In the genomic region with DNA sequence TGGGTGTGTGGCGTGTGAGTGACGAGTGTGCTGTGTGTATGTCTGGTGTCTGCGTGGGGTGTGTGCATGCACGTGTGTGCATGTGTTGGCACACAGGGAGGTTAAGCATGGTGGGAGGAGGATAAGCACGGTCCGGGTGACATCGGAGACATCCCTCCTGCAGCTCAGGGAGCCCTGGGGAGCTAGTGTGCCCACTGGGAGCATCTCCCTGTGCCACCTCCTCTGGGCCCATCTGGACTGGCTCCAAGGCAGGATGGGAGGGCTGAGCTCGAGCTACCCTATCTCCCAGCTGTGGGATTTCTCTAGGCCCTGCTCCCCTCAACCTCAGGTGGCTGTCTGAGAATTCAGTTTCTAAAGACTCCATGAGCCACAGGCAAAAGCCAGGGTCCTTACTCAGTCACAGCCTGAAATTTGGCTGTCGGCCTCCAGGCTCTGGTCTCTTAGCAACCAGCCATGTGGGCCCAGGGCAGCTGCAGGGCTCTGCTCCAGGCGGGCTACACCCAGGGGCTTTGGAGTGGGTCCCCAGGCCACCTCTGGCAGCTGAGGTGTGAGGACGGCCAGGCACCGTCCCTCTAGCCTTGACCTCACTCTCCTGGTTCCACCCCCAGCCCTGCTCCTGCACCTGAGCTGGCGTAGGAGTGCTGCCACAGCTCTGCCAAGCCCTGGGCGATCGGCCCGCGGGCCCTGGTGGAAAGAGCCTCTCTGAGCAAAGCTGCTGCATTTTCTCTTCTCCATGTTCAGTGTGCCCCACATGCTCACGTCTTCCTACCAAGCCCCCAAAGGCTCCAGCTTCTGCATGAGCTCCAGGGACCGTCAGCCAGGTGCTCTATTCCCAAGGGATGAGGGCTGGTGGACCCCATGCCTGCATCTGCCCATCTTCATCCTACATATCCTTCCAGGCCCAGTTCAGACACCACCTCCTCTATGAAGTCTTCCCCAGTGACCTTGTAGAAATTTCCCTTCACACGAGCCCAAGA, we compare ENCODE assay signal across 20 cellular contexts. TPM values are rescaled to one million over a fixed set of nuclear protein-coding genes. Genes with fewer than 3 reads are reported as not detected.
DNase-seq lines count a peak whose midpoint lies in the region; ATAC-seq and TF ChIP-seq lines count a peak whose summit lies in the region.
"Had no signal": no experiment of that assay in that cellular context is flagged by ENCODE, and none has a peak within 500 bp of the region (broad histone marks: within the 10 kb centered on the region; RNA-seq: fewer than 3 reads in every experiment).

No MANE protein-coding gene starts in this region.

- H4K20me1 ChIP-seq in osteoblast (ENCODE audit: insufficient read depth, low read length) = no peaks in the 10 kb centered on the region

- H3K27me3 ChIP-seq in osteoblast (ENCODE audit: insufficient read depth, low read length) = peaks cover 5% of the 10 kb centered on the region
- H3K27me3 ChIP-seq: tibial nerve had no signal

- no peak overlapping the region for H3K4me3 ChIP-seq in osteoblast (ENCODE audit: insufficient read depth, low read length)
- H3K4me3 ChIP-seq: tibial nerve had no signal

- TF ChIP-seq CTCF in osteoblast (IDR thresholded peaks at IDR 0.05; ENCODE audit: extremely low read depth, low read depth, low read length) = no peak

- no peaks in the 10 kb centered on the region for H3K4me1 ChIP-seq in osteoblast (ENCODE audit: insufficient read depth, low read length)
- H3K4me1 ChIP-seq: tibial nerve had no signal

- H3K9me3 ChIP-seq in osteoblast (ENCODE audit: low read depth, low read length) = no peaks in the 10 kb centered on the region

- no peaks in the 10 kb centered on the region for H3K36me3 ChIP-seq in osteoblast (ENCODE audit: insufficient read depth, low read length)
- H3K36me3 ChIP-seq: tibial nerve had no signal

- H3K4me2 ChIP-seq in osteoblast (ENCODE audit: insufficient read depth, low read length) = no peak overlapping the region

- DNase-seq in DMS79 treated with DMSO at 0.1 percent for 48 hours (lab: John Stamatoyannopoulos, UW) (peak; percentile 13), DMS79 (lab: John Stamatoyannopoulos, UW) (no peak), D341Med (ENCODE audit: low spot score) (peak; percentile 15), astrocyte of the hippocampus (ENCODE audit: low read depth, low spot score) (peak; percentile 16), osteoblast (ENCODE audit: insufficient read length, low spot score, missing footprints) (peak; percentile 68), CD1c-positive myeloid dendritic cell (ENCODE audit: extremely low spot score) (no peak)
- no peak for DNase-seq in activated CD4-positive, CD25-positive, alpha-beta regulatory T cell (lab: John Stamatoyannopoulos, UW)
- DNase-seq: activated CD4-positive, alpha-beta T cell treated with anti-CD3 and anti-CD28 coated beads for 48 hours; activated T-cell treated with anti-CD3 and anti-CD28 coated beads, Interleukin-2, amount 50 U/mL, for 24 hours; left cardiac atrium; natural killer cell; NCI-H1417; OCI-M1; Right ventricle myocardium superior; stimulated activated naive CD4-positive, alpha-beta T cell; SW 1271 had no signal

- no peak overlapping the region for H3K27ac ChIP-seq in osteoblast (ENCODE audit: low read depth, low read length)
- H3K27ac ChIP-seq: 22Rv1, tibial nerve had no signal

- ATAC-seq in HG03139 (IDR thresholded peaks at IDR 0.05; ENCODE audit: unreplicated experiment) = no peak
- ATAC-seq: HepG2, left cardiac atrium, natural killer cell had no signal

- H3K79me2 ChIP-seq in osteoblast (ENCODE audit: insufficient read depth, low read length) = no peaks in the 10 kb centered on the region

- H2AFZ ChIP-seq in osteoblast (ENCODE audit: low read length) = no peak overlapping the region

RNA-seq across cellular contexts. Expression of a gene that starts 39.7 kb away (rescaled TPM):
- total RNA-seq in osteoblast = 26.5 and 30.4 TPM in 2 replicates
- total RNA-seq: HepG2 had no signal

Comparison
In these comparisons a context has a peak if more than half of its experiments do, and no peak if none do; other contexts are left out.
1. DNase-seq: peak in DMS79 treated with DMSO at 0.1 percent for 48 hours (single experiment), D341Med (single experiment), astrocyte of the hippocampus (single experiment) and osteoblast (single experiment); none in DMS79 (single experiment), CD1c-positive myeloid dendritic cell (single experiment) and activated CD4-positive, CD25-positive, alpha-beta regulatory T cell (0 of 4).